ENCODE assay signal across 16 cellular contexts in the genomic region with DNA sequence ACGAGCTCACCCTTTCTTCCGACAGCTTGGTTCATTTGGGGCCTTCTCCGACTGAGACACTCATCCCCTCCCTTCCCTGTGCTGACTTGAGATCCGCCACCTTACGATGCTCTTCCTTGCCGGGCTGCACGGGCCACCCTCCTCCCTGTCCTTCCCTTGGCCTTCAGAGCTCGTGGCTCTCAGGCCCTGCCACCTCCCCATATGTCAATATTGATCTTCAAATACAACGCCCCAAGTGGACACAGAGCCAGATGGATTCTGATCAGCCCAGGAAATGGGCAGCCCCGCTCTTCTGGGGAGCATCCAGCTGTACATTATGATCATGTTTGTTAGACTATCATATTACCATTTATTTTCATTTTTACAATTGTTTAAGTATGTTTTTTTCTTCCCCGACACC.
A peak's percentile ranks its signal among the peaks of the same experiment; 100 is the strongest.
DNase-seq lines count a peak whose midpoint lies in the region; ATAC-seq and TF ChIP-seq lines count a peak whose summit lies in the region.
"Had no signal": no experiment of that assay in that cellular context is flagged by ENCODE, and none has a peak within 500 bp of the region (broad histone marks: within the 10 kb centered on the region; RNA-seq: fewer than 3 reads in every experiment).

No MANE protein-coding gene starts in this region.

- TF ChIP-seq EP300 in suprapubic skin (IDR thresholded peaks at IDR 0.05) = no peak

- intact Hi-C loops in mucosa of descending colon (cut with DNase I, micrococcal nuclease) (no loop called here), breast epithelium (cut with DNase I; ENCODE audit: low total_unique reads) (no loop called here)

- H3K27ac ChIP-seq in suprapubic skin (no peak overlapping the region), breast epithelium (no peak overlapping the region)
- H3K27ac ChIP-seq: Peyer's patch had no signal

- H3K9me3 ChIP-seq in mucosa of descending colon (no peaks in the 10 kb centered on the region), suprapubic skin (no peaks in the 10 kb centered on the region), breast epithelium (no peaks in the 10 kb centered on the region)
- H3K9me3 ChIP-seq: Peyer's patch had no signal

- H3K4me1 ChIP-seq in mucosa of descending colon (ENCODE audit: low read depth) (no peaks in the 10 kb centered on the region), suprapubic skin (no peaks in the 10 kb centered on the region), breast epithelium (no peaks in the 10 kb centered on the region)
- H3K4me1 ChIP-seq: Peyer's patch had no signal

- TF ChIP-seq POLR2A in suprapubic skin (IDR thresholded peaks at IDR 0.05) = no peak
- TF ChIP-seq POLR2A in breast epithelium (IDR thresholded peaks at IDR 0.05) = no peak

- DNase-seq in HT-29 (ENCODE audit: low spot score) (peak; percentile 3), NCI-H69 (lab: John Stamatoyannopoulos, UW) (peak; percentile 27), mucosa of descending colon (peak in 2 of 3 donors; percentile 38 to 52), suprapubic skin (ENCODE audit: low spot score in 2 of 2) (peak; percentile 10 to 50), NCI-H345 (lab: John Stamatoyannopoulos, UW) (no peak), breast epithelium (ENCODE audit: low spot score in 2 of 2) (no peak)
- DNase-seq: AML-193, GF-D8, H9, Kasumi-1, MM.1S, NCI-H1105, NCI-H2081, NCI-H510A, Peyer's patch had no signal

- TF ChIP-seq CTCF in mucosa of descending colon (IDR thresholded peaks at IDR 0.05) = no peak
- no peak for TF ChIP-seq CTCF in suprapubic skin (IDR thresholded peaks at IDR 0.05)
- no peak for TF ChIP-seq CTCF in breast epithelium (IDR thresholded peaks at IDR 0.05)

- ATAC-seq in mucosa of descending colon (peak; percentile 90), HG02610 (IDR thresholded peaks at IDR 0.05; ENCODE audit: unreplicated experiment) (no peak)

- WGBS in suprapubic skin = 81% methylated on average over 11 of the region's 11 CpGs

- peaks cover 11% of the 10 kb centered on the region for H3K27me3 ChIP-seq in suprapubic skin
- H3K27me3 ChIP-seq in breast epithelium = peaks cover 0 to 11% of the 10 kb centered on the region in 2 donors
- H3K27me3 ChIP-seq: Peyer's patch had no signal

- H3K4me3 ChIP-seq in mucosa of descending colon (no peak overlapping the region), suprapubic skin (no peak overlapping the region), breast epithelium (no peak overlapping the region)
- H3K4me3 ChIP-seq: Peyer's patch had no signal

- H3K36me3 ChIP-seq in mucosa of descending colon (ENCODE audit: low read depth) (no peaks in the 10 kb centered on the region), suprapubic skin (no peaks in the 10 kb centered on the region), breast epithelium (no peaks in the 10 kb centered on the region)
- H3K36me3 ChIP-seq: Peyer's patch had no signal

Comparison
In these comparisons a context has a peak if more than half of its experiments do, and no peak if none do; other contexts are left out.
1. DNase-seq: peak in HT-29 (single experiment), NCI-H69 (single experiment), mucosa of descending colon (2 of 3) and suprapubic skin (2 of 2); none in NCI-H345 (single experiment) and breast epithelium (0 of 2).